In the genomic region with DNA sequence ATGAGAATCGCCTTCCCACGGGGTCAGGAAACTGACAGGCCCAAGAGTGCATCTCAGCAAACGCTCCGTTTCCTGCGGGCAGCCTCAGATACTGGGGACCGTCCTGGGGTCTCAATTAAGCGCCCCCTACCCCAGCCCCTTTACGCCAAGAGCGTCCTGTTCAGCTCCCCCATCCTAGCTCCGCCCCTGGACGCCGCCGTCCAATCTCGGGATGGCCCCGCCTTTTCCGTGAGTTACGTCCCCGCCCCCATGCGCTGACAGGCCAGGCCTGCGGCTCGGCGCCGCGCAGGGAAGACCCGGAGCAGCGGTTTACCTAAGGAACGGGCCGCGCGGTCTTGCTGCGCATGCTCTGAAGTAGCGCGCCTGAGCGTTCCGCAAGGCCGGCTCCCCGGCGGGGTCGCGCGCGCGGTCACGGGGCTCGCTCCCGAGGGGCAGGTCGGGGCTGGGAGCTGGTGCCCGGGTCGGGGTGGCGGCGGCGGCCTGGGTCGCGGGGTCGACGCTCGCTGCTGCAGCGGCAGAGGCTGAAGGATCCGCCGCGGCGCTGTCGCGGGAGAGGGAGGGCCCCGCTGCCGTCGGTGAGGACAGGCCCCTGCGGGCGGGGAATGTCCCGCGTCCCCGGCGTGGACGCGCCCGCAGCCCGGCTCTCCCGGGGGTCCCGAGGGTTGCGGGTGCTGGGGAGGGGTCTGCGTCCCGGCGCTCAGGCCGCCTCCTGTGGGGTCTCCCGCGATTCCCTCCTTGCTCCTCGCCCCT, we compare ENCODE assay signal across 1 cellular context.
TF ChIP-seq lines count a peak whose summit lies in the region.

A gene with protein sequence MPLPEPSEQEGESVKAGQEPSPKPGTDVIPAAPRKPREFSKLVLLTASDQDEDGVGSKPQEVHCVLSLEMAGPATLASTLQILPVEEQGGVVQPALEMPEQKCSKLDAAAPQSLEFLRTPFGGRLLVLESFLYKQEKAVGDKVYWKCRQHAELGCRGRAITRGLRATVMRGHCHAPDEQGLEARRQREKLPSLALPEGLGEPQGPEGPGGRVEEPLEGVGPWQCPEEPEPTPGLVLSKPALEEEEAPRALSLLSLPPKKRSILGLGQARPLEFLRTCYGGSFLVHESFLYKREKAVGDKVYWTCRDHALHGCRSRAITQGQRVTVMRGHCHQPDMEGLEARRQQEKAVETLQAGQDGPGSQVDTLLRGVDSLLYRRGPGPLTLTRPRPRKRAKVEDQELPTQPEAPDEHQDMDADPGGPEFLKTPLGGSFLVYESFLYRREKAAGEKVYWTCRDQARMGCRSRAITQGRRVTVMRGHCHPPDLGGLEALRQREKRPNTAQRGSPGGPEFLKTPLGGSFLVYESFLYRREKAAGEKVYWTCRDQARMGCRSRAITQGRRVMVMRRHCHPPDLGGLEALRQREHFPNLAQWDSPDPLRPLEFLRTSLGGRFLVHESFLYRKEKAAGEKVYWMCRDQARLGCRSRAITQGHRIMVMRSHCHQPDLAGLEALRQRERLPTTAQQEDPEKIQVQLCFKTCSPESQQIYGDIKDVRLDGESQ (plus strand): TSS at position 352 of the 750 bp plus-strand sequence. CDS start 17,755 bp downstream, outside the sequence.

TF ChIP-seq in K562, 482 proteins besides CTCF, POLR2A, EP300 and RAD21 (continued from another document):
- TF ChIP-seq, protein P1, sequence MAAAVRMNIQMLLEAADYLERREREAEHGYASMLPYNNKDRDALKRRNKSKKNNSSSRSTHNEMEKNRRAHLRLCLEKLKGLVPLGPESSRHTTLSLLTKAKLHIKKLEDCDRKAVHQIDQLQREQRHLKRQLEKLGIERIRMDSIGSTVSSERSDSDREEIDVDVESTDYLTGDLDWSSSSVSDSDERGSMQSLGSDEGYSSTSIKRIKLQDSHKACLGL (CRISPR knock-in tag; IDR thresholded peaks at IDR 0.05; ENCODE audit: borderline replicate concordance, poor library complexity, severe bottlenecking) = peak; percentile 17
- TF ChIP-seq, protein P2, sequence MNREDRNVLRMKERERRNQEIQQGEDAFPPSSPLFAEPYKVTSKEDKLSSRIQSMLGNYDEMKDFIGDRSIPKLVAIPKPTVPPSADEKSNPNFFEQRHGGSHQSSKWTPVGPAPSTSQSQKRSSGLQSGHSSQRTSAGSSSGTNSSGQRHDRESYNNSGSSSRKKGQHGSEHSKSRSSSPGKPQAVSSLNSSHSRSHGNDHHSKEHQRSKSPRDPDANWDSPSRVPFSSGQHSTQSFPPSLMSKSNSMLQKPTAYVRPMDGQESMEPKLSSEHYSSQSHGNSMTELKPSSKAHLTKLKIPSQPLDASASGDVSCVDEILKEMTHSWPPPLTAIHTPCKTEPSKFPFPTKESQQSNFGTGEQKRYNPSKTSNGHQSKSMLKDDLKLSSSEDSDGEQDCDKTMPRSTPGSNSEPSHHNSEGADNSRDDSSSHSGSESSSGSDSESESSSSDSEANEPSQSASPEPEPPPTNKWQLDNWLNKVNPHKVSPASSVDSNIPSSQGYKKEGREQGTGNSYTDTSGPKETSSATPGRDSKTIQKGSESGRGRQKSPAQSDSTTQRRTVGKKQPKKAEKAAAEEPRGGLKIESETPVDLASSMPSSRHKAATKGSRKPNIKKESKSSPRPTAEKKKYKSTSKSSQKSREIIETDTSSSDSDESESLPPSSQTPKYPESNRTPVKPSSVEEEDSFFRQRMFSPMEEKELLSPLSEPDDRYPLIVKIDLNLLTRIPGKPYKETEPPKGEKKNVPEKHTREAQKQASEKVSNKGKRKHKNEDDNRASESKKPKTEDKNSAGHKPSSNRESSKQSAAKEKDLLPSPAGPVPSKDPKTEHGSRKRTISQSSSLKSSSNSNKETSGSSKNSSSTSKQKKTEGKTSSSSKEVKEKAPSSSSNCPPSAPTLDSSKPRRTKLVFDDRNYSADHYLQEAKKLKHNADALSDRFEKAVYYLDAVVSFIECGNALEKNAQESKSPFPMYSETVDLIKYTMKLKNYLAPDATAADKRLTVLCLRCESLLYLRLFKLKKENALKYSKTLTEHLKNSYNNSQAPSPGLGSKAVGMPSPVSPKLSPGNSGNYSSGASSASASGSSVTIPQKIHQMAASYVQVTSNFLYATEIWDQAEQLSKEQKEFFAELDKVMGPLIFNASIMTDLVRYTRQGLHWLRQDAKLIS (CRISPR knock-in tag; IDR thresholded peaks at IDR 0.05) = peak; percentile 80; the same call in 1 of the 2 replicates
- TF ChIP-seq, protein P3, sequence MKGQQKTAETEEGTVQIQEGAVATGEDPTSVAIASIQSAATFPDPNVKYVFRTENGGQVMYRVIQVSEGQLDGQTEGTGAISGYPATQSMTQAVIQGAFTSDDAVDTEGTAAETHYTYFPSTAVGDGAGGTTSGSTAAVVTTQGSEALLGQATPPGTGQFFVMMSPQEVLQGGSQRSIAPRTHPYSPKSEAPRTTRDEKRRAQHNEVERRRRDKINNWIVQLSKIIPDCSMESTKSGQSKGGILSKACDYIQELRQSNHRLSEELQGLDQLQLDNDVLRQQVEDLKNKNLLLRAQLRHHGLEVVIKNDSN (CRISPR knock-in tag; IDR thresholded peaks at IDR 0.05) = 0 out of 2 replicates have a peak, but pooled peaks have one; percentile 30
- peak; percentile 68; the same call in 1 of the 2 replicates for TF ChIP-seq ZNF589 (CRISPR knock-in tag; IDR thresholded peaks at IDR 0.05; ENCODE audit: low read depth)
- TF ChIP-seq RB1 (IDR thresholded peaks at IDR 0.05; ENCODE audit: low read depth) = peak; percentile 93
- peak; percentile 49; the same call in 1 of the 2 replicates for TF ChIP-seq BHLHE40 (IDR thresholded peaks at IDR 0.05; ENCODE audit: low read length)
- TF ChIP-seq CBX1 (IDR thresholded peaks at IDR 0.05; ENCODE audit: low read depth) = no peak; the same call in 1 of the 2 replicates
- peak; percentile 92 for TF ChIP-seq ZNF644 (tag; IDR thresholded peaks at IDR 0.05; ENCODE audit: low read depth)
- TF ChIP-seq L3MBTL2 (IDR thresholded peaks at IDR 0.05) = peak; percentile 72
- TF ChIP-seq SOX6 (IDR thresholded peaks at IDR 0.05) = peak; percentile 55; the same call in 1 of the 2 replicates
- peak; percentile 98 for TF ChIP-seq ZNF766 (CRISPR knock-in tag; conservative IDR thresholded peaks at IDR 0.05)
- TF ChIP-seq, protein P4, sequence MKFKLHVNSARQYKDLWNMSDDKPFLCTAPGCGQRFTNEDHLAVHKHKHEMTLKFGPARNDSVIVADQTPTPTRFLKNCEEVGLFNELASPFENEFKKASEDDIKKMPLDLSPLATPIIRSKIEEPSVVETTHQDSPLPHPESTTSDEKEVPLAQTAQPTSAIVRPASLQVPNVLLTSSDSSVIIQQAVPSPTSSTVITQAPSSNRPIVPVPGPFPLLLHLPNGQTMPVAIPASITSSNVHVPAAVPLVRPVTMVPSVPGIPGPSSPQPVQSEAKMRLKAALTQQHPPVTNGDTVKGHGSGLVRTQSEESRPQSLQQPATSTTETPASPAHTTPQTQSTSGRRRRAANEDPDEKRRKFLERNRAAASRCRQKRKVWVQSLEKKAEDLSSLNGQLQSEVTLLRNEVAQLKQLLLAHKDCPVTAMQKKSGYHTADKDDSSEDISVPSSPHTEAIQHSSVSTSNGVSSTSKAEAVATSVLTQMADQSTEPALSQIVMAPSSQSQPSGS (CRISPR knock-in tag; IDR thresholded peaks at IDR 0.05) = no peak
- TF ChIP-seq NR2C2 (CRISPR knock-in tag; IDR thresholded peaks at IDR 0.05) = no peak
- TF ChIP-seq NR2C2 (tag; IDR thresholded peaks at IDR 0.05) = peak; percentile 66
- TF ChIP-seq HNRNPLL (IDR thresholded peaks at IDR 0.05; ENCODE audit: low read depth, low read length, poor library complexity, severe bottlenecking) = peak; percentile 91
- peak; percentile 94 for TF ChIP-seq MEIS2 (IDR thresholded peaks at IDR 0.05; ENCODE audit: partially characterized antibody)
- peak; percentile 32; the same call in 1 of the 2 replicates for TF ChIP-seq NFIC (IDR thresholded peaks at IDR 0.05)
- 0 out of 2 replicates have a peak, but pooled peaks have one; percentile 44 for TF ChIP-seq RFX5 (IDR thresholded peaks at IDR 0.05; ENCODE audit: low read depth, low read length)
- peak; percentile 60 for TF ChIP-seq GABPB1 (CRISPR knock-in tag; IDR thresholded peaks at IDR 0.05)
- TF ChIP-seq ZNF696 (CRISPR knock-in tag; conservative IDR thresholded peaks at IDR 0.05) = no peak
- peak; percentile 52; the same call in 1 of the 2 replicates for TF ChIP-seq EP400 (IDR thresholded peaks at IDR 0.05)
- peak; percentile 71; the same call in 1 of the 2 replicates for TF ChIP-seq GATAD2B (IDR thresholded peaks at IDR 0.05; ENCODE audit: borderline replicate concordance)
- peak; percentile 84 for TF ChIP-seq CREM (IDR thresholded peaks at IDR 0.05; ENCODE audit: low read depth)
- TF ChIP-seq BCOR (IDR thresholded peaks at IDR 0.05) = no peak
- peak; percentile 98 for TF ChIP-seq KAT7 (CRISPR knock-in tag; IDR thresholded peaks at IDR 0.05; ENCODE audit: borderline replicate concordance)
- TF ChIP-seq, protein P5, sequence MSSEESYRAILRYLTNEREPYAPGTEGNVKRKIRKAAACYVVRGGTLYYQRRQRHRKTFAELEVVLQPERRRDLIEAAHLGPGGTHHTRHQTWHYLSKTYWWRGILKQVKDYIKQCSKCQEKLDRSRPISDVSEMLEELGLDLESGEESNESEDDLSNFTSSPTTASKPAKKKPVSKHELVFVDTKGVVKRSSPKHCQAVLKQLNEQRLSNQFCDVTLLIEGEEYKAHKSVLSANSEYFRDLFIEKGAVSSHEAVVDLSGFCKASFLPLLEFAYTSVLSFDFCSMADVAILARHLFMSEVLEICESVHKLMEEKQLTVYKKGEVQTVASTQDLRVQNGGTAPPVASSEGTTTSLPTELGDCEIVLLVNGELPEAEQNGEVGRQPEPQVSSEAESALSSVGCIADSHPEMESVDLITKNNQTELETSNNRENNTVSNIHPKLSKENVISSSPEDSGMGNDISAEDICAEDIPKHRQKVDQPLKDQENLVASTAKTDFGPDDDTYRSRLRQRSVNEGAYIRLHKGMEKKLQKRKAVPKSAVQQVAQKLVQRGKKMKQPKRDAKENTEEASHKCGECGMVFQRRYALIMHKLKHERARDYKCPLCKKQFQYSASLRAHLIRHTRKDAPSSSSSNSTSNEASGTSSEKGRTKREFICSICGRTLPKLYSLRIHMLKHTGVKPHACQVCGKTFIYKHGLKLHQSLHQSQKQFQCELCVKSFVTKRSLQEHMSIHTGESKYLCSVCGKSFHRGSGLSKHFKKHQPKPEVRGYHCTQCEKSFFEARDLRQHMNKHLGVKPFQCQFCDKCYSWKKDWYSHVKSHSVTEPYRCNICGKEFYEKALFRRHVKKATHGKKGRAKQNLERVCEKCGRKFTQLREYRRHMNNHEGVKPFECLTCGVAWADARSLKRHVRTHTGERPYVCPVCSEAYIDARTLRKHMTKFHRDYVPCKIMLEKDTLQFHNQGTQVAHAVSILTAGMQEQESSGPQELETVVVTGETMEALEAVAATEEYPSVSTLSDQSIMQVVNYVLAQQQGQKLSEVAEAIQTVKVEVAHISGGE (CRISPR knock-in tag; IDR thresholded peaks at IDR 0.05) = peak in 1 of 3 experiments; percentile 86; a peak in 2 of 6 replicates
- no peak; the same call in 1 of the 2 replicates for TF ChIP-seq ZNF12 (CRISPR knock-in tag; IDR thresholded peaks at IDR 0.05)
- TF ChIP-seq SIN3B (IDR thresholded peaks at IDR 0.05; ENCODE audit: low read depth) = peak; percentile 66; the same call in 1 of the 2 replicates
- TF ChIP-seq, protein P6, sequence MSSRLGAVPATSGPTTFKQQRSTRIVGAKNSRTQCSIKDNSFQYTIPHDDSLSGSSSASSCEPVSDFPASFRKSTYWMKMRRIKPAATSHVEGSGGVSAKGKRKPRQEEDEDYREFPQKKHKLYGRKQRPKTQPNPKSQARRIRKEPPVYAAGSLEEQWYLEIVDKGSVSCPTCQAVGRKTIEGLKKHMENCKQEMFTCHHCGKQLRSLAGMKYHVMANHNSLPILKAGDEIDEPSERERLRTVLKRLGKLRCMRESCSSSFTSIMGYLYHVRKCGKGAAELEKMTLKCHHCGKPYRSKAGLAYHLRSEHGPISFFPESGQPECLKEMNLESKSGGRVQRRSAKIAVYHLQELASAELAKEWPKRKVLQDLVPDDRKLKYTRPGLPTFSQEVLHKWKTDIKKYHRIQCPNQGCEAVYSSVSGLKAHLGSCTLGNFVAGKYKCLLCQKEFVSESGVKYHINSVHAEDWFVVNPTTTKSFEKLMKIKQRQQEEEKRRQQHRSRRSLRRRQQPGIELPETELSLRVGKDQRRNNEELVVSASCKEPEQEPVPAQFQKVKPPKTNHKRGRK (tag; IDR thresholded peaks at IDR 0.05) = no peak
- peak; percentile 87 for TF ChIP-seq ZBTB7A (IDR thresholded peaks at IDR 0.05; ENCODE audit: borderline replicate concordance, control insufficient read depth, low read depth, low read length)
- TF ChIP-seq ZNF695 (CRISPR knock-in tag; IDR thresholded peaks at IDR 0.05) = no peak
- TF ChIP-seq ESRRA (IDR thresholded peaks at IDR 0.05; ENCODE audit: borderline replicate concordance, low read depth) = peak; percentile 93
- TF ChIP-seq FOXP1 (CRISPR knock-in tag; IDR thresholded peaks at IDR 0.05) = peak; percentile 58; the same call in 1 of the 2 replicates
- TF ChIP-seq, protein P7, sequence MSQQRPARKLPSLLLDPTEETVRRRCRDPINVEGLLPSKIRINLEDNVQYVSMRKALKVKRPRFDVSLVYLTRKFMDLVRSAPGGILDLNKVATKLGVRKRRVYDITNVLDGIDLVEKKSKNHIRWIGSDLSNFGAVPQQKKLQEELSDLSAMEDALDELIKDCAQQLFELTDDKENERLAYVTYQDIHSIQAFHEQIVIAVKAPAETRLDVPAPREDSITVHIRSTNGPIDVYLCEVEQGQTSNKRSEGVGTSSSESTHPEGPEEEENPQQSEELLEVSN (IDR thresholded peaks at IDR 0.05; ENCODE audit: borderline replicate concordance in 1 of 2, extremely low read depth in 1 of 2, insufficient read depth in 1 of 2, insufficient read length in 1 of 2, low read depth in 1 of 2, low read length in 1 of 2, poor library complexity in 1 of 2, severe bottlenecking in 1 of 2) = peak in 1 of 2 experiments; percentile 45
- TF ChIP-seq, protein P8, sequence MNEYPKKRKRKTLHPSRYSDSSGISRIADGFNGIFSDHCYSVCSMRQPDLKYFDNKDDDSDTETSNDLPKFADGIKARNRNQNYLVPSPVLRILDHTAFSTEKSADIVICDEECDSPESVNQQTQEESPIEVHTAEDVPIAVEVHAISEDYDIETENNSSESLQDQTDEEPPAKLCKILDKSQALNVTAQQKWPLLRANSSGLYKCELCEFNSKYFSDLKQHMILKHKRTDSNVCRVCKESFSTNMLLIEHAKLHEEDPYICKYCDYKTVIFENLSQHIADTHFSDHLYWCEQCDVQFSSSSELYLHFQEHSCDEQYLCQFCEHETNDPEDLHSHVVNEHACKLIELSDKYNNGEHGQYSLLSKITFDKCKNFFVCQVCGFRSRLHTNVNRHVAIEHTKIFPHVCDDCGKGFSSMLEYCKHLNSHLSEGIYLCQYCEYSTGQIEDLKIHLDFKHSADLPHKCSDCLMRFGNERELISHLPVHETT (CRISPR knock-in tag; conservative IDR thresholded peaks at IDR 0.05 in 1 of 2, IDR thresholded peaks at IDR 0.05 in 1 of 2) = peak in 1 of 2 experiments; percentile 93; a peak in 2 of 4 replicates
- TF ChIP-seq TAF1 (IDR thresholded peaks at IDR 0.05; ENCODE audit: control insufficient read depth, extremely low read depth, insufficient read depth, low read length, severe bottlenecking) = peak; percentile 76
- TF ChIP-seq NR1H2 (CRISPR knock-in tag; IDR thresholded peaks at IDR 0.05) = 0 out of 2 replicates have a peak, but pooled peaks have one; percentile 59
- TF ChIP-seq EGR1 (conservative IDR thresholded peaks at IDR 0.05) = peak; percentile 31
- TF ChIP-seq, protein P9, sequence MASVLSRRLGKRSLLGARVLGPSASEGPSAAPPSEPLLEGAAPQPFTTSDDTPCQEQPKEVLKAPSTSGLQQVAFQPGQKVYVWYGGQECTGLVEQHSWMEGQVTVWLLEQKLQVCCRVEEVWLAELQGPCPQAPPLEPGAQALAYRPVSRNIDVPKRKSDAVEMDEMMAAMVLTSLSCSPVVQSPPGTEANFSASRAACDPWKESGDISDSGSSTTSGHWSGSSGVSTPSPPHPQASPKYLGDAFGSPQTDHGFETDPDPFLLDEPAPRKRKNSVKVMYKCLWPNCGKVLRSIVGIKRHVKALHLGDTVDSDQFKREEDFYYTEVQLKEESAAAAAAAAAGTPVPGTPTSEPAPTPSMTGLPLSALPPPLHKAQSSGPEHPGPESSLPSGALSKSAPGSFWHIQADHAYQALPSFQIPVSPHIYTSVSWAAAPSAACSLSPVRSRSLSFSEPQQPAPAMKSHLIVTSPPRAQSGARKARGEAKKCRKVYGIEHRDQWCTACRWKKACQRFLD (CRISPR knock-in tag; IDR thresholded peaks at IDR 0.05) = peak; percentile 94
TF ChIP-seq in K562: peak in this region for 117.
